Comparison of ENCODE assay signal across 17 cellular contexts in genomic region chr1:6110326-6110725, GRCh38.
DNase-seq lines count a peak whose midpoint lies in the region; ATAC-seq and TF ChIP-seq lines count a peak whose summit lies in the region.
"Had no signal": no experiment of that assay in that cellular context is flagged by ENCODE, and none has a peak within 500 bp of the region (broad histone marks: within the 10 kb centered on the region; RNA-seq: fewer than 3 reads in every experiment).

No MANE protein-coding gene starts in this region.

- no peaks in the 10 kb centered on the region for H3K36me3 Mint-ChIP-seq in activated naive CD4-positive, alpha-beta T cell treated with anti-CD3 and anti-CD28 coated beads, Interleukin-2, amount 10 ng/mL, durations not matched to agents 7 days and 5 days
- peaks cover 2% of the 10 kb centered on the region for H3K36me3 Mint-ChIP-seq in chondrocyte (ENCODE audit: low read depth)

- H2BK15ac ChIP-seq in neuronal stem cell (ENCODE audit: low read length) = no peak overlapping the region

- no peak overlapping the region for H3K27ac Mint-ChIP-seq in activated naive CD4-positive, alpha-beta T cell treated with anti-CD3 and anti-CD28 coated beads, Interleukin-2, amount 10 ng/mL, durations not matched to agents 7 days and 5 days
- H3K27ac Mint-ChIP-seq in chondrocyte (ENCODE audit: unreplicated experiment) = no peak overlapping the region
- H3K27ac Mint-ChIP-seq: B cell; CD4-positive, alpha-beta T cell; H9 had no signal

- WGBS in neuronal stem cell (ENCODE audit: extremely low coverage in 2 of 2, insufficient read length in 2 of 2, insufficient replicate concordance in 1 of 2), 2 donors = no CpG with 5 or more reads among the region's 15 CpGs

- H3K18ac ChIP-seq in neuronal stem cell (ENCODE audit: low read length) = no peak overlapping the region

- no peak overlapping the region for H3K4me2 ChIP-seq in neuronal stem cell (ENCODE audit: insufficient read depth, low read length, poor library complexity, severe bottlenecking)

- H3K4me3 ChIP-seq in neuronal stem cell (ENCODE audit: low read length in 2 of 2) = no peak overlapping the region

- peaks cover 49% of the 10 kb centered on the region for H3K27me3 Mint-ChIP-seq in activated naive CD4-positive, alpha-beta T cell treated with anti-CD3 and anti-CD28 coated beads, Interleukin-2, amount 10 ng/mL, durations not matched to agents 7 days and 5 days
- peaks cover 7% of the 10 kb centered on the region for H3K27me3 Mint-ChIP-seq in chondrocyte (ENCODE audit: low read depth)
- H3K27me3 Mint-ChIP-seq: CD4-positive, alpha-beta T cell had no signal

- CTCF ChIA-PET in activated naive CD4-positive, alpha-beta T cell treated with anti-CD3 and anti-CD28 coated beads, Interleukin-2, amount 10 ng/mL, durations not matched to agents 7 days and 5 days (lab: Charles Lee) = interaction anchor here (0.7 to 1.6 kb wide), 2 partner anchors 66 to 135 kb away, joined by 3 to 6 read pairs; no protein-coding TSS in a partner anchor

- H3K14ac ChIP-seq in neuronal stem cell (ENCODE audit: low read length) = peak overlapping the region; percentile 71

- no peaks in the 10 kb centered on the region for H3K4me1 Mint-ChIP-seq in activated naive CD4-positive, alpha-beta T cell treated with anti-CD3 and anti-CD28 coated beads, Interleukin-2, amount 10 ng/mL, durations not matched to agents 7 days and 5 days
- H3K4me1 Mint-ChIP-seq in chondrocyte (ENCODE audit: low read depth) = no peaks in the 10 kb centered on the region
- H3K4me1 Mint-ChIP-seq: B cell had no signal

- no peak overlapping the region for H2BK5ac ChIP-seq in neuronal stem cell (ENCODE audit: low read length)

- H2BK12ac ChIP-seq in neuronal stem cell (ENCODE audit: low read length) = no peak overlapping the region

- H3K36me3 ChIP-seq in neuronal stem cell (replicated peaks in 1 of 2; ENCODE audit: control insufficient read depth in 2 of 2, insufficient read depth in 2 of 2, low read length in 2 of 2) = no peaks in the 10 kb centered on the region

- H2BK120ac ChIP-seq in neuronal stem cell (ENCODE audit: low read depth, low read length) = no peak overlapping the region

- peaks cover 4% of the 10 kb centered on the region for H3K9me3 Mint-ChIP-seq in activated naive CD4-positive, alpha-beta T cell treated with anti-CD3 and anti-CD28 coated beads, Interleukin-2, amount 10 ng/mL, durations not matched to agents 7 days and 5 days
- H3K9me3 Mint-ChIP-seq in chondrocyte (ENCODE audit: low read depth) = no peaks in the 10 kb centered on the region
- H3K9me3 Mint-ChIP-seq: CD4-positive, alpha-beta T cell had no signal

- H3K9ac ChIP-seq in neuronal stem cell (ENCODE audit: low read depth, low read length, poor library complexity) = no peak overlapping the region

- H3K4ac ChIP-seq in neuronal stem cell (ENCODE audit: low read length) = no peak overlapping the region

- ATAC-seq in HG03025 (IDR thresholded peaks at IDR 0.05; ENCODE audit: low FRiP score, unreplicated experiment) = no peak

- H3K27me3 ChIP-seq in neuronal stem cell (ENCODE audit: control insufficient read depth in 3 of 3, insufficient read depth in 3 of 3, low read depth in 1 of 3, low read length in 3 of 3) = peaks cover 0 to 5% (median 0%) of the 10 kb centered on the region in 3 experiments

- no peak for TF ChIP-seq CTCF in chondrocyte (IDR thresholded peaks at IDR 0.05)

- no peak overlapping the region for H3K4me3 Mint-ChIP-seq in activated naive CD4-positive, alpha-beta T cell treated with anti-CD3 and anti-CD28 coated beads, Interleukin-2, amount 10 ng/mL, durations not matched to agents 7 days and 5 days
- no peak overlapping the region for H3K4me3 Mint-ChIP-seq in chondrocyte (ENCODE audit: unreplicated experiment)
- H3K4me3 Mint-ChIP-seq: B cell; CD4-positive, alpha-beta T cell; H9 had no signal

- peak overlapping the region; percentile 1 for H2AK5ac ChIP-seq in neuronal stem cell (ENCODE audit: low read depth, low read length)

- peaks cover 0 to 6% of the 10 kb centered on the region in 2 donors for H3K9me3 ChIP-seq in neuronal stem cell (replicated peaks in 1 of 2; ENCODE audit: control insufficient read depth in 2 of 2, insufficient read depth in 1 of 2, low read depth in 1 of 2, low read length in 2 of 2)

- DNase-seq in activated naive CD4-positive, alpha-beta T cell treated with anti-CD3 and anti-CD28 coated beads, Interleukin-2, amount 50 U/mL, for 16 hours = peak; percentile 8
- no peak for DNase-seq in activated naive CD4-positive, alpha-beta T cell treated with anti-CD3 and anti-CD28 coated beads, Interleukin-2, amount 10 ng/mL, durations not matched to agents 7 days and 5 days
- peak; percentile 74 for DNase-seq in DMS79 (lab: John Stamatoyannopoulos, UW)
- peak; percentile 72 for DNase-seq in chondrocyte (ENCODE audit: low spot score)
- no peak for DNase-seq in neuronal stem cell (ENCODE audit: low spot score)
- DNase-seq in dermis blood vessel endothelial cell = no peak
- no peak for DNase-seq in SW 1271 (lab: John Stamatoyannopoulos, UW)
- DNase-seq: C1 segment of cervical spinal cord; Calu3; CD4-positive, alpha-beta T cell; DMS 273 treated with DMSO at 0.1 percent for 48 hours; GF-D8; GOT3 had no signal

- no peak overlapping the region for H2AFZ ChIP-seq in neuronal stem cell (ENCODE audit: low read length)

- no peak overlapping the region for H4K91ac ChIP-seq in neuronal stem cell (ENCODE audit: low read depth, low read length, poor library complexity)

- peak overlapping the region; percentile 65 for H3K23ac ChIP-seq in neuronal stem cell (ENCODE audit: low read depth, low read length, poor library complexity)

- H3K4me1 ChIP-seq in neuronal stem cell (ENCODE audit: control insufficient read depth in 2 of 2, insufficient read depth in 1 of 2, low read depth in 1 of 2, low read length in 2 of 2) = no peaks in the 10 kb centered on the region

- no peaks in the 10 kb centered on the region for H3K79me1 ChIP-seq in neuronal stem cell (ENCODE audit: low read depth, low read length)

- no peak overlapping the region for H4K8ac ChIP-seq in neuronal stem cell (ENCODE audit: low read depth, low read length)

- H3K27ac ChIP-seq in neuronal stem cell (replicated peaks; ENCODE audit: low read length) = no peak overlapping the region
- H3K27ac ChIP-seq: HL-60 had no signal

Comparison
In these comparisons a context has a peak if more than half of its experiments do, and no peak if none do; other contexts are left out.
1. DNase-seq: peak in activated naive CD4-positive, alpha-beta T cell treated with anti-CD3 and anti-CD28 coated beads, Interleukin-2, amount 50 U/mL, for 16 hours (single experiment), DMS79 (single experiment) and chondrocyte (single experiment); none in activated naive CD4-positive, alpha-beta T cell treated with anti-CD3 and anti-CD28 coated beads, Interleukin-2, amount 10 ng/mL, durations not matched to agents 7 days and 5 days (single experiment), neuronal stem cell (single experiment), dermis blood vessel endothelial cell (single experiment) and SW 1271 (0 of 2).